Comparison of ENCODE assay signal across 24 cellular contexts in the genomic region with DNA sequence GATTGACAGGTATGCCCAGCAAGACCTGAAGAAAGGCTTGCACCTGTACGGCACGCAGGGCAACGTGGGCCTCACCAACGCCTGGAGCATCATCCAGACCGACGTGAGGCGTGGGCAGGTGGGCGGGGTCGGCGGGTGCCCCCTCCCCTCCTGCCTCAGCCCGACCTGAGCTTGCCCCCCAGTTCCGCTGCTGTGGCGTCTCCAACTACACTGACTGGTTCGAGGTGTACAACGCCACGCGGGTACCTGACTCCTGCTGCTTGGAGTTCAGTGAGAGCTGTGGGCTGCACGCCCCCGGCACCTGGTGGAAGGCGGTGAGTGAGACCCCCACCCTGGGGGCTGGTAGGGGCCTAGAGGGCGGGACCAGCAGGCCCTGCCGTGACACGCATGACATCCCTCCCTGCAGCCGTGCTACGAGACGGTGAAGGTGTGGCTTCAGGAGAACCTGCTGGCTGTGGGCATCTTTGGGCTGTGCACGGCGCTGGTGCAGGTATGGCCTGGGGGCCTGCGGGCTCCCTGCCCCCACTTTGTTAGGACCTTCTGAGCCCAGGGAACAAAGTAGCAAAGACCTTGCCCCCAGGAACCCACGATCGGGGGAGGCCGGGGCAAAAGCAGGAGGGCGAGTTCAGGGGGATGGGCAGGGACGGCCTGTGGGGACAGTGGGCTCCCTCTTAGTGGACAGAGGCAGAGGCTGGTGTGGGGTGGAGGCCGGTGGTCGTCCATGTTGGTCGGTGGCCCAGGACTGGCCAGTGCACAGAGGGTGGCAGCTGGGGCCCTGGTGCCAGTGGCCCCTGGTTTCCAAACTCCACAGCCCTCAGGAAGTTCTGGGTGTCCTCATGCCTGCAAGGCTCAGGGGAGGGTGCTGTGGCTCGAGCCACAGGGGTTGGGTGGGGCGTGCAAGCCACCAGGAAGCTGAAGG.
"Had no signal": no experiment of that assay in that cellular context is flagged by ENCODE, and none has a peak within 500 bp of the region (broad histone marks: within the 10 kb centered on the region; RNA-seq: fewer than 3 reads in every experiment).

No MANE protein-coding gene starts in this region.

- H3K27me3 ChIP-seq: heart left ventricle, left lung, testis had no signal

- H3K4me1 ChIP-seq: left lung, testis had no signal

- DNase-seq: activated B cell treated with CpG ODN at 0.5 μM for 24 hours; activated CD4-positive, alpha-beta T cell treated with anti-CD3 and anti-CD28 coated beads, Interleukin-2, amount 50 U/mL, for 1 hour; activated CD8-positive, alpha-beta T cell treated with anti-CD3 and anti-CD28 coated beads for 36 hours; activated gamma-delta T cell treated with Interleukin-2 at 50 U/mL for 16 hours; activated T-cell treated with anti-CD3 and anti-CD28 coated beads, Interleukin-2, amount 50 U/mL, for 4 hours; anterior cingulate cortex; colonic mucosa; dorsolateral prefrontal cortex; effector memory CD4-positive, alpha-beta T cell; foreskin fibroblast; left lung; lower lobe of right lung; mesendoderm; natural killer cell; posterior cingulate gyrus; right cardiac atrium; stimulated activated naive CD4-positive, alpha-beta T cell treated with Interleukin-2 at 50 U/mL for 16 hours; testis; transverse colon had no signal

- H3K9me3 ChIP-seq: colonic mucosa, heart left ventricle, left lung, lower lobe of right lung, testis, transverse colon had no signal

- ATAC-seq: activated CD8-positive, alpha-beta T cell treated with anti-CD3 and anti-CD28 coated beads for 36 hours; activated naive CD4-positive, alpha-beta T cell treated with anti-CD3 and anti-CD28 coated beads, Interleukin-2, amount 50 U/mL, for 72 hours; activated T-cell treated with anti-CD3 and anti-CD28 coated beads, Interleukin-2, amount 50 U/mL, for 4 hours; activated T-helper 17 cell treated with anti-CD3 and anti-CD28 coated beads, Interleukin-2, amount 50 U/mL, for 72 hours; heart left ventricle; left lung; lower lobe of right lung; natural killer cell; right cardiac atrium had no signal

- H3K36me3 ChIP-seq: colonic mucosa, transverse colon had no signal

- H3K27ac ChIP-seq: colonic mucosa, dorsolateral prefrontal cortex, heart left ventricle, left lung, lower lobe of right lung, testis, transverse colon had no signal

- H3K4me3 ChIP-seq: colonic mucosa, dorsolateral prefrontal cortex, heart left ventricle, left lung, lower lobe of right lung, testis, transverse colon had no signal

- FAIRE-seq: bronchial epithelial cell, urothelium cell line had no signal
